19 cellular contexts compared by ENCODE assay signal in the genomic region with DNA sequence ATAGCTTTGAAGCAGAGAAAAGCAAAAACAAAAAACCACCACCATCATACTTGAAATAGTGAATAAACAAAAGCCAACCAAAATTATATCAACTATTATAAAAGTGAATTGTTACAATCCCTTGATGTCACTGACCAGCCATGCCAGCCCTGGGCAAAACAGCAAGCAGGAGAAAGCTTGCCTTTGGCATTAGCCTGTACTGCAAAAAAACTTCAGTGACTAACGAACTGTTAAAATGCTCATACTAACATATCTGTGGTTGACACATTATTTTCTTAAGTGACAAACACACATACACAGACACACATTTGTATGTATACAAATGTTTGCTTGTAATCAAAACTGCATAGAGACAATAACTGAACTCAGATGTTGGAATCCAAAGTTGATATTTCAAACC. TPM values are rescaled to one million over a fixed set of nuclear protein-coding genes. Genes with fewer than 3 reads are reported as not detected.
A peak's percentile ranks its signal among the peaks of the same experiment; 100 is the strongest.
DNase-seq lines count a peak whose midpoint lies in the region; ATAC-seq and TF ChIP-seq lines count a peak whose summit lies in the region.
"Had no signal": no experiment of that assay in that cellular context is flagged by ENCODE, and none has a peak within 500 bp of the region (broad histone marks: within the 10 kb centered on the region; RNA-seq: fewer than 3 reads in every experiment).

No MANE protein-coding gene starts in this region.

- in situ Hi-C loops in astrocyte of the cerebellum (cut with HindIII; ENCODE audit: low sequenced_read_pairs): loop anchor here (5.0 kb wide), 1 partner anchor 100 kb away; no protein-coding TSS in a partner anchor

- DNase-seq in right cardiac atrium: no peak
- no peak for DNase-seq in cardiac septum (ENCODE audit: low spot score)
- DNase-seq in astrocyte of the cerebellum (ENCODE audit: low read depth): peak; percentile 9
- peak; percentile 47 for DNase-seq in kidney tubule cell (ENCODE audit: low spot score)
- DNase-seq in aorta: no peak
- DNase-seq in endothelial cell (ENCODE audit: low spot score): no peak
- DNase-seq: activated CD4-positive, alpha-beta memory T cell treated with anti-CD3 and anti-CD28 coated beads for 36 hours; CD8-positive, alpha-beta memory T cell; MM.1S; NCI-H1930; stimulated activated naive CD4-positive, alpha-beta T cell; T-helper 1 cell; upper lobe of left lung; WERI-Rb-1 had no signal

- intact Hi-C loops in right cardiac atrium (cut with DNase I): no loop called here
- intact Hi-C loops in cardiac septum (cut with DNase I): no loop called here
- intact Hi-C loops in aorta (cut with DNase I): no loop called here

- H3K9me3 ChIP-seq in right cardiac atrium (ENCODE audit: control insufficient read depth, low read length) (no peaks in the 10 kb centered on the region), aorta (ENCODE audit: control insufficient read depth, low read length) (no peaks in the 10 kb centered on the region)
- H3K9me3 ChIP-seq: upper lobe of left lung had no signal

- H3K36me3 ChIP-seq in aorta (ENCODE audit: control insufficient read depth in 1 of 2, insufficient read depth in 2 of 2, low read length in 1 of 2): no peaks in the 10 kb centered on the region
- H3K36me3 ChIP-seq: neural progenitor cell, upper lobe of left lung, WERI-Rb-1 had no signal

- H3K4me3 ChIP-seq in right cardiac atrium (ENCODE audit: low read length): no peak overlapping the region
- no peak overlapping the region for H3K4me3 ChIP-seq in astrocyte of the cerebellum (ENCODE audit: low read depth, low read length)
- peak overlapping the region in 1 of 2 donors; percentile 48 for H3K4me3 ChIP-seq in aorta (ENCODE audit: low read length in 2 of 2)
- H3K4me3 ChIP-seq: neural progenitor cell, upper lobe of left lung had no signal

- no peaks in the 10 kb centered on the region for H3K9me3 Mint-ChIP-seq in endothelial cell (ENCODE audit: unreplicated experiment)
- H3K9me3 Mint-ChIP-seq: activated CD4-positive, alpha-beta memory T cell treated with anti-CD3 and anti-CD28 coated beads for 36 hours; activated naive CD4-positive, alpha-beta T cell treated with anti-CD3 and anti-CD28 coated beads, Interleukin-2, amount 50 U/mL, for 24 hours; CD8-positive, alpha-beta memory T cell; neural progenitor cell had no signal

- H3K27me3 ChIP-seq in right cardiac atrium (ENCODE audit: control insufficient read depth, insufficient read depth): no peaks in the 10 kb centered on the region
- H3K27me3 ChIP-seq in aorta (ENCODE audit: control insufficient read depth in 1 of 2, insufficient read depth in 2 of 2, low read length in 1 of 2): no peaks in the 10 kb centered on the region
- H3K27me3 ChIP-seq: neural progenitor cell, upper lobe of left lung had no signal

- 67% methylated on average over 1 of the region's 1 CpG for WGBS in right cardiac atrium
- WGBS in aorta, 2 donors: 3 to 13% methylated on average over 1 of the region's 1 CpG

- H3K27ac ChIP-seq in right cardiac atrium (ENCODE audit: low read length): peak overlapping the region; percentile 46
- peak overlapping the region; percentile 82 to 97 for H3K27ac ChIP-seq in aorta (ENCODE audit: low read depth in 1 of 2, low read length in 2 of 2)
- H3K27ac ChIP-seq: neural progenitor cell, RWPE1, upper lobe of left lung, WERI-Rb-1 had no signal

- ATAC-seq in right cardiac atrium: no peak
- no peak for ATAC-seq in aorta (ENCODE audit: low FRiP score)
- no peak for ATAC-seq in GM19324 (IDR thresholded peaks at IDR 0.05; ENCODE audit: low FRiP score, unreplicated experiment)
- no peak for ATAC-seq in GM19023 (IDR thresholded peaks at IDR 0.05; ENCODE audit: unreplicated experiment)

- TF ChIP-seq CTCF in astrocyte of the cerebellum (IDR thresholded peaks at IDR 0.05; ENCODE audit: low read depth, low read length, missing control alignments): no peak
- TF ChIP-seq CTCF in endothelial cell (IDR thresholded peaks at IDR 0.05; ENCODE audit: unreplicated experiment): no peak

- H3K27ac Mint-ChIP-seq in endothelial cell (ENCODE audit: unreplicated experiment): no peak overlapping the region
- H3K27ac Mint-ChIP-seq: activated CD4-positive, alpha-beta memory T cell treated with anti-CD3 and anti-CD28 coated beads for 36 hours; activated naive CD4-positive, alpha-beta T cell treated with anti-CD3 and anti-CD28 coated beads, Interleukin-2, amount 50 U/mL, for 24 hours; CD8-positive, alpha-beta memory T cell; neural progenitor cell had no signal

- H3K4me3 Mint-ChIP-seq in endothelial cell (ENCODE audit: unreplicated experiment): no peak overlapping the region
- H3K4me3 Mint-ChIP-seq: activated CD4-positive, alpha-beta memory T cell treated with anti-CD3 and anti-CD28 coated beads for 36 hours; activated naive CD4-positive, alpha-beta T cell treated with anti-CD3 and anti-CD28 coated beads, Interleukin-2, amount 50 U/mL, for 24 hours; CD8-positive, alpha-beta memory T cell; neural progenitor cell had no signal

- no peaks in the 10 kb centered on the region for H3K36me3 Mint-ChIP-seq in endothelial cell (ENCODE audit: low read depth, unreplicated experiment)
- H3K36me3 Mint-ChIP-seq: activated CD4-positive, alpha-beta memory T cell treated with anti-CD3 and anti-CD28 coated beads for 36 hours had no signal

- H3K4me1 ChIP-seq in right cardiac atrium (ENCODE audit: control insufficient read depth, insufficient read depth, low read length): peaks cover 15% of the 10 kb centered on the region
- peaks cover 0 to 19% of the 10 kb centered on the region in 2 donors for H3K4me1 ChIP-seq in aorta (ENCODE audit: control insufficient read depth in 1 of 2, insufficient read depth in 2 of 2, low read length in 2 of 2)
- H3K4me1 ChIP-seq: neural progenitor cell had no signal

- peaks cover 9% of the 10 kb centered on the region for H3K4me1 Mint-ChIP-seq in endothelial cell (ENCODE audit: unreplicated experiment)

- H3K27me3 Mint-ChIP-seq in endothelial cell (ENCODE audit: unreplicated experiment): no peaks in the 10 kb centered on the region
- H3K27me3 Mint-ChIP-seq: activated CD4-positive, alpha-beta memory T cell treated with anti-CD3 and anti-CD28 coated beads for 36 hours; activated naive CD4-positive, alpha-beta T cell treated with anti-CD3 and anti-CD28 coated beads, Interleukin-2, amount 50 U/mL, for 24 hours; CD8-positive, alpha-beta memory T cell had no signal

RNA-seq across cellular contexts. Expression of gene CHCHD3, which starts 29.5 kb away (rescaled TPM):
- total RNA-seq in right cardiac atrium (100 to 1,000 TPM; 120 to 150 (median 141) TPM), cardiac septum (138 TPM), aorta (10 to 100 TPM; 32.2 to 39.9 TPM), endothelial cell (ENCODE audit: unreplicated experiment) (55.6 TPM)
- polyA plus RNA-seq in right cardiac atrium (120 TPM), aorta (10 to 100 TPM; 29.1 to 50.3 TPM)

Comparison
In these comparisons a context has a peak if more than half of its experiments do, and no peak if none do; other contexts are left out.
1. DNase-seq: peak in astrocyte of the cerebellum (single experiment) and kidney tubule cell (single experiment); none in right cardiac atrium (0 of 3), cardiac septum (single experiment), aorta (0 of 2) and endothelial cell (single experiment).